In genomic region chr3:146222204-146223046, GRCh38 we compare ENCODE assay signal across 12 cellular contexts. TPM values are rescaled to one million over a fixed set of nuclear protein-coding genes. Genes with fewer than 3 reads are reported as not detected.
DNase-seq lines count a peak whose midpoint lies in the region; ATAC-seq and TF ChIP-seq lines count a peak whose summit lies in the region.
"Had no signal": no experiment of that assay in that cellular context is flagged by ENCODE, and none has a peak within 500 bp of the region (broad histone marks: within the 10 kb centered on the region; RNA-seq: fewer than 3 reads in every experiment).

No MANE protein-coding gene starts in this region.

- no peaks in the 10 kb centered on the region for H3K36me3 Mint-ChIP-seq in activated T-cell treated with anti-CD3 and anti-CD28 coated beads, Interleukin-2, amount 50 U/mL, for 4 hours (ENCODE audit: insufficient read depth)
- H3K36me3 Mint-ChIP-seq: CD8-positive, alpha-beta T cell had no signal

- H3K9me3 Mint-ChIP-seq in activated T-cell treated with anti-CD3 and anti-CD28 coated beads, Interleukin-2, amount 50 U/mL, for 4 hours = no peaks in the 10 kb centered on the region
- H3K9me3 Mint-ChIP-seq: CD8-positive, alpha-beta T cell had no signal

- H3K4me1 Mint-ChIP-seq in activated T-cell treated with anti-CD3 and anti-CD28 coated beads, Interleukin-2, amount 50 U/mL, for 4 hours (ENCODE audit: low read depth) = no peaks in the 10 kb centered on the region

- 73% methylated on average over 8 to 9 of the region's 9 CpGs for WGBS in gastroesophageal sphincter (ENCODE audit: low coverage in 1 of 2), 2 donors

- no peaks in the 10 kb centered on the region for H3K27me3 Mint-ChIP-seq in activated T-cell treated with anti-CD3 and anti-CD28 coated beads, Interleukin-2, amount 50 U/mL, for 4 hours (ENCODE audit: low read depth)

- H3K4me3 Mint-ChIP-seq in activated T-cell treated with anti-CD3 and anti-CD28 coated beads, Interleukin-2, amount 50 U/mL, for 4 hours = no peak overlapping the region
- H3K4me3 Mint-ChIP-seq: CD8-positive, alpha-beta T cell had no signal

- DNase-seq in EH (ENCODE audit: low read depth) (peak; percentile 60), SHP77 treated with DMSO at 0.1 percent for 48 hours (lab: John Stamatoyannopoulos, UW) (peak; percentile 1), myocyte (ENCODE audit: low read depth) (peak; percentile 18), foreskin melanocyte (no peak), DMS 273 (lab: John Stamatoyannopoulos, UW; ENCODE audit: unreplicated experiment) (no peak)
- DNase-seq in stimulated activated CD4-positive, alpha-beta T cell treated with anti-CD3 and anti-CD28 coated beads, Interleukin-12 subunit alpha, Interleukin-12 subunit beta, amount 100 ng/mL, for 4 hours = no peak
- no peak for DNase-seq in activated T-cell treated with anti-CD3 and anti-CD28 coated beads, Interleukin-2, amount 50 U/mL, for 4 hours
- DNase-seq: activated CD4-positive, alpha-beta T cell treated with anti-CD3 and anti-CD28 coated beads, Interleukin-2, amount 50 U/mL, for 4 hours; CD8-positive, alpha-beta T cell; RPMI8226 had no signal

- H3K36me3 ChIP-seq in gastroesophageal sphincter = peaks cover 0 to 12% of the 10 kb centered on the region in 2 donors

- no peak for TF ChIP-seq POLR2A in gastroesophageal sphincter (IDR thresholded peaks at IDR 0.05)

- H3K4me3 ChIP-seq in gastroesophageal sphincter = no peak overlapping the region

- H3K27me3 ChIP-seq in gastroesophageal sphincter = no peaks in the 10 kb centered on the region

- peak; percentile 57 for ATAC-seq in gastroesophageal sphincter
- no peak for ATAC-seq in activated T-cell treated with anti-CD3 and anti-CD28 coated beads, Interleukin-2, amount 50 U/mL, for 4 hours
- ATAC-seq: CD8-positive, alpha-beta T cell had no signal

- peaks cover 3 to 54% (median 15%) of the 10 kb centered on the region in 3 donors for H3K4me1 ChIP-seq in gastroesophageal sphincter

- TF ChIP-seq EP300 in gastroesophageal sphincter (IDR thresholded peaks at IDR 0.05) = no peak

- TF ChIP-seq CTCF in gastroesophageal sphincter (IDR thresholded peaks at IDR 0.05) = no peak

- H3K9me3 ChIP-seq in gastroesophageal sphincter = no peaks in the 10 kb centered on the region

- peak overlapping the region in 2 of 4 donors; percentile 32 to 58 for H3K27ac ChIP-seq in gastroesophageal sphincter
- H3K27ac ChIP-seq: KMS-11 had no signal

RNA-seq across cellular contexts. Expression of gene PLSCR4, which starts 28.5 kb away (rescaled TPM):
- 10 to 100 TPM; 42.0 to 83.3 (median 61.5) TPM for total RNA-seq in gastroesophageal sphincter
- 6.6 and 8.5 TPM in 2 replicates for total RNA-seq in myocyte
- 14.0 TPM for polyA plus RNA-seq in myocyte (2012)
- under 1 TPM in 1 of 3 donors, not detected in 2; 0.24 TPM for total RNA-seq in activated T-cell treated with anti-CD3 and anti-CD28 coated beads, Interleukin-2, amount 50 U/mL, for 4 hours
- total RNA-seq: CD8-positive, alpha-beta T cell had no signal

Comparison
In these comparisons a context has a peak if more than half of its experiments do, and no peak if none do; other contexts are left out.
1. DNase-seq: peak in EH (single experiment), SHP77 treated with DMSO at 0.1 percent for 48 hours (single experiment) and myocyte (single experiment); none in foreskin melanocyte (single experiment), stimulated activated CD4-positive, alpha-beta T cell treated with anti-CD3 and anti-CD28 coated beads, Interleukin-12 subunit alpha, Interleukin-12 subunit beta, amount 100 ng/mL, for 4 hours (single experiment), activated T-cell treated with anti-CD3 and anti-CD28 coated beads, Interleukin-2, amount 50 U/mL, for 4 hours (single experiment) and DMS 273 (single experiment).